1 cellular context compared by ENCODE assay signal in the genomic region with DNA sequence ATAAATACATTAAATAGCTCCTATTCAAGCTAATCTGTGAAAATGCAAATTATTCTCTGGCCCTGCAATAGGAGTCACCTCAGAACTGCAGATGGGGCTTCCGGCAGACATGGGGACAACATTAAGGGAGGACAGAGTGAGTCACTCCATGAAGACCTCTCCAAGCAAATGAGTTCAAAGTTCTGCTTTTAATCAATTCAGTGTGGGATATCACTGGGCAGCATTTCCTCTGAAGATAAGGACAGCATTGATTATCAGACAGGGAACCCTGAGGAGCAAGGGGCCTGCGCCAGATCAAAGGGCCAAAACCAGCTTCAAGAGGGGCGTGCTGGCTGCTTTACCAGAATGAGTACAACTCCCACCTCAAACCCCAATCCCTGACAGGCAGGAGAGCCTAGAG.
TF ChIP-seq lines count a peak whose summit lies in the region.

No MANE protein-coding gene starts in this region.

TF ChIP-seq in HepG2, 621 proteins besides CTCF, POLR2A, EP300 and RAD21 (continued from another document and continues in another):
- TF ChIP-seq, protein P1, sequence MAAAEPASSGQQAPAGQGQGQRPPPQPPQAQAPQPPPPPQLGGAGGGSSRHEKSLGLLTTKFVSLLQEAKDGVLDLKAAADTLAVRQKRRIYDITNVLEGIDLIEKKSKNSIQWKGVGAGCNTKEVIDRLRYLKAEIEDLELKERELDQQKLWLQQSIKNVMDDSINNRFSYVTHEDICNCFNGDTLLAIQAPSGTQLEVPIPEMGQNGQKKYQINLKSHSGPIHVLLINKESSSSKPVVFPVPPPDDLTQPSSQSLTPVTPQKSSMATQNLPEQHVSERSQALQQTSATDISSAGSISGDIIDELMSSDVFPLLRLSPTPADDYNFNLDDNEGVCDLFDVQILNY (CRISPR knock-in tag; conservative IDR thresholded peaks at IDR 0.05): no peak
- TF ChIP-seq KAT2B (IDR thresholded peaks at IDR 0.05; ENCODE audit: borderline replicate concordance, low read depth, low read length) (no peak), HNRNPK (IDR thresholded peaks at IDR 0.05; ENCODE audit: low read depth, low read length, poor library complexity, severe bottlenecking) (no peak), ZNF343 (CRISPR knock-in tag; IDR thresholded peaks at IDR 0.05) (no peak), ZBTB1 (CRISPR knock-in tag; IDR thresholded peaks at IDR 0.05; ENCODE audit: borderline replicate concordance) (no peak), MIER2 (CRISPR knock-in tag; IDR thresholded peaks at IDR 0.05) (no peak), ZBTB42 (CRISPR knock-in tag; IDR thresholded peaks at IDR 0.05) (no peak), GATAD2A (CRISPR knock-in tag; IDR thresholded peaks at IDR 0.05) (peak; percentile 44; the same call in 1 of the 2 replicates), EEA1 (CRISPR knock-in tag; IDR thresholded peaks at IDR 0.05; ENCODE audit: borderline replicate concordance) (no peak), KLF11 (CRISPR knock-in tag; IDR thresholded peaks at IDR 0.05) (no peak), NBN (conservative IDR thresholded peaks at IDR 0.05) (no peak), ZKSCAN5 (CRISPR knock-in tag; IDR thresholded peaks at IDR 0.05) (no peak), ZSCAN30 (CRISPR knock-in tag; IDR thresholded peaks at IDR 0.05) (no peak), ZNF546 (CRISPR knock-in tag; conservative IDR thresholded peaks at IDR 0.05) (no peak), XRCC5 (optimal IDR thresholded peaks at IDR 0.05; ENCODE audit: low read length) (peak; percentile 40), LCORL (IDR thresholded peaks at IDR 0.05) (no peak), LCORL (CRISPR knock-in tag; IDR thresholded peaks at IDR 0.05) (no peak), SP140L (CRISPR knock-in tag; IDR thresholded peaks at IDR 0.05; ENCODE audit: borderline replicate concordance) (no peak), ZNF713 (CRISPR knock-in tag; IDR thresholded peaks at IDR 0.05) (no peak), NCOA2 (CRISPR knock-in tag; IDR thresholded peaks at IDR 0.05) (no peak), MED8 (CRISPR knock-in tag; IDR thresholded peaks at IDR 0.05; ENCODE audit: insufficient replicate concordance) (no peak), NFYB (CRISPR knock-in tag; IDR thresholded peaks at IDR 0.05) (no peak), HIVEP1 (CRISPR knock-in tag; IDR thresholded peaks at IDR 0.05) (no peak), ZNF615 (CRISPR knock-in tag; IDR thresholded peaks at IDR 0.05; ENCODE audit: borderline replicate concordance) (no peak), SATB2 (CRISPR knock-in tag; IDR thresholded peaks at IDR 0.05) (no peak), HMG20A (CRISPR knock-in tag; IDR thresholded peaks at IDR 0.05; ENCODE audit: borderline replicate concordance) (no peak), POLR2AphosphoS2 (IDR thresholded peaks at IDR 0.05; ENCODE audit: low read depth, low read length) (no peak)
- TF ChIP-seq, protein P2, sequence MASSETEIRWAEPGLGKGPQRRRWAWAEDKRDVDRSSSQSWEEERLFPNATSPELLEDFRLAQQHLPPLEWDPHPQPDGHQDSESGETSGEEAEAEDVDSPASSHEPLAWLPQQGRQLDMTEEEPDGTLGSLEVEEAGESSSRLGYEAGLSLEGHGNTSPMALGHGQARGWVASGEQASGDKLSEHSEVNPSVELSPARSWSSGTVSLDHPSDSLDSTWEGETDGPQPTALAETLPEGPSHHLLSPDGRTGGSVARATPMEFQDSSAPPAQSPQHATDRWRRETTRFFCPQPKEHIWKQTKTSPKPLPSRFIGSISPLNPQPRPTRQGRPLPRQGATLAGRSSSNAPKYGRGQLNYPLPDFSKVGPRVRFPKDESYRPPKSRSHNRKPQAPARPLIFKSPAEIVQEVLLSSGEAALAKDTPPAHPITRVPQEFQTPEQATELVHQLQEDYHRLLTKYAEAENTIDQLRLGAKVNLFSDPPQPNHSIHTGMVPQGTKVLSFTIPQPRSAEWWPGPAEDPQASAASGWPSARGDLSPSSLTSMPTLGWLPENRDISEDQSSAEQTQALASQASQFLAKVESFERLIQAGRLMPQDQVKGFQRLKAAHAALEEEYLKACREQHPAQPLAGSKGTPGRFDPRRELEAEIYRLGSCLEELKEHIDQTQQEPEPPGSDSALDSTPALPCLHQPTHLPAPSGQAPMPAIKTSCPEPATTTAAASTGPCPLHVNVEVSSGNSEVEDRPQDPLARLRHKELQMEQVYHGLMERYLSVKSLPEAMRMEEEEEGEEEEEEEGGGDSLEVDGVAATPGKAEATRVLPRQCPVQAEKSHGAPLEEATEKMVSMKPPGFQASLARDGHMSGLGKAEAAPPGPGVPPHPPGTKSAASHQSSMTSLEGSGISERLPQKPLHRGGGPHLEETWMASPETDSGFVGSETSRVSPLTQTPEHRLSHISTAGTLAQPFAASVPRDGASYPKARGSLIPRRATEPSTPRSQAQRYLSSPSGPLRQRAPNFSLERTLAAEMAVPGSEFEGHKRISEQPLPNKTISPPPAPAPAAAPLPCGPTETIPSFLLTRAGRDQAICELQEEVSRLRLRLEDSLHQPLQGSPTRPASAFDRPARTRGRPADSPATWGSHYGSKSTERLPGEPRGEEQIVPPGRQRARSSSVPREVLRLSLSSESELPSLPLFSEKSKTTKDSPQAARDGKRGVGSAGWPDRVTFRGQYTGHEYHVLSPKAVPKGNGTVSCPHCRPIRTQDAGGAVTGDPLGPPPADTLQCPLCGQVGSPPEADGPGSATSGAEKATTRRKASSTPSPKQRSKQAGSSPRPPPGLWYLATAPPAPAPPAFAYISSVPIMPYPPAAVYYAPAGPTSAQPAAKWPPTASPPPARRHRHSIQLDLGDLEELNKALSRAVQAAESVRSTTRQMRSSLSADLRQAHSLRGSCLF (CRISPR knock-in tag; IDR thresholded peaks at IDR 0.05; ENCODE audit: borderline replicate concordance): no peak
- TF ChIP-seq, protein P3, sequence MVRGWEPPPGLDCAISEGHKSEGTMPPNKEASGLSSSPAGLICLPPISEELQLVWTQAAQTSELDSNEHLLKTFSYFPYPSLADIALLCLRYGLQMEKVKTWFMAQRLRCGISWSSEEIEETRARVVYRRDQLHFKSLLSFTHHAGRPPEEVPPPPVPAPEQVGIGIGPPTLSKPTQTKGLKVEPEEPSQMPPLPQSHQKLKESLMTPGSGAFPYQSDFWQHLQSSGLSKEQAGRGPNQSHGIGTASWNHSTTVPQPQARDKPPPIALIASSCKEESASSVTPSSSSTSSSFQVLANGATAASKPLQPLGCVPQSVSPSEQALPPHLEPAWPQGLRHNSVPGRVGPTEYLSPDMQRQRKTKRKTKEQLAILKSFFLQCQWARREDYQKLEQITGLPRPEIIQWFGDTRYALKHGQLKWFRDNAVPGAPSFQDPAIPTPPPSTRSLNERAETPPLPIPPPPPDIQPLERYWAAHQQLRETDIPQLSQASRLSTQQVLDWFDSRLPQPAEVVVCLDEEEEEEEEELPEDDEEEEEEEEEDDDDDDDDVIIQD (CRISPR knock-in tag; IDR thresholded peaks at IDR 0.05; ENCODE audit: low read depth): no peak
- TF ChIP-seq, protein P4, sequence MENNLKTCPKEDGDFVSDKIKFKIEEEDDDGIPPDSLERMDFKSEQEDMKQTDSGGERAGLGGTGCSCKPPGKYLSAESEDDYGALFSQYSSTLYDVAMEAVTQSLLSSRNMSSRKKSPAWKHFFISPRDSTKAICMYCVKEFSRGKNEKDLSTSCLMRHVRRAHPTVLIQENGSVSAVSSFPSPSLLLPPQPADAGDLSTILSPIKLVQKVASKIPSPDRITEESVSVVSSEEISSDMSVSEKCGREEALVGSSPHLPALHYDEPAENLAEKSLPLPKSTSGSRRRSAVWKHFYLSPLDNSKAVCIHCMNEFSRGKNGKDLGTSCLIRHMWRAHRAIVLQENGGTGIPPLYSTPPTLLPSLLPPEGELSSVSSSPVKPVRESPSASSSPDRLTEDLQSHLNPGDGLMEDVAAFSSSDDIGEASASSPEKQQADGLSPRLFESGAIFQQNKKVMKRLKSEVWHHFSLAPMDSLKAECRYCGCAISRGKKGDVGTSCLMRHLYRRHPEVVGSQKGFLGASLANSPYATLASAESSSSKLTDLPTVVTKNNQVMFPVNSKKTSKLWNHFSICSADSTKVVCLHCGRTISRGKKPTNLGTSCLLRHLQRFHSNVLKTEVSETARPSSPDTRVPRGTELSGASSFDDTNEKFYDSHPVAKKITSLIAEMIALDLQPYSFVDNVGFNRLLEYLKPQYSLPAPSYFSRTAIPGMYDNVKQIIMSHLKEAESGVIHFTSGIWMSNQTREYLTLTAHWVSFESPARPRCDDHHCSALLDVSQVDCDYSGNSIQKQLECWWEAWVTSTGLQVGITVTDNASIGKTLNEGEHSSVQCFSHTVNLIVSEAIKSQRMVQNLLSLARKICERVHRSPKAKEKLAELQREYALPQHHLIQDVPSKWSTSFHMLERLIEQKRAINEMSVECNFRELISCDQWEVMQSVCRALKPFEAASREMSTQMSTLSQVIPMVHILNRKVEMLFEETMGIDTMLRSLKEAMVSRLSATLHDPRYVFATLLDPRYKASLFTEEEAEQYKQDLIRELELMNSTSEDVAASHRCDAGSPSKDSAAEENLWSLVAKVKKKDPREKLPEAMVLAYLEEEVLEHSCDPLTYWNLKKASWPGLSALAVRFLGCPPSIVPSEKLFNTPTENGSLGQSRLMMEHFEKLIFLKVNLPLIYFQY (CRISPR knock-in tag; IDR thresholded peaks at IDR 0.05; ENCODE audit: borderline replicate concordance): no peak
- TF ChIP-seq, protein P5, sequence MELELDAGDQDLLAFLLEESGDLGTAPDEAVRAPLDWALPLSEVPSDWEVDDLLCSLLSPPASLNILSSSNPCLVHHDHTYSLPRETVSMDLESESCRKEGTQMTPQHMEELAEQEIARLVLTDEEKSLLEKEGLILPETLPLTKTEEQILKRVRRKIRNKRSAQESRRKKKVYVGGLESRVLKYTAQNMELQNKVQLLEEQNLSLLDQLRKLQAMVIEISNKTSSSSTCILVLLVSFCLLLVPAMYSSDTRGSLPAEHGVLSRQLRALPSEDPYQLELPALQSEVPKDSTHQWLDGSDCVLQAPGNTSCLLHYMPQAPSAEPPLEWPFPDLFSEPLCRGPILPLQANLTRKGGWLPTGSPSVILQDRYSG (CRISPR knock-in tag; IDR thresholded peaks at IDR 0.05): no peak
- TF ChIP-seq, protein P6, sequence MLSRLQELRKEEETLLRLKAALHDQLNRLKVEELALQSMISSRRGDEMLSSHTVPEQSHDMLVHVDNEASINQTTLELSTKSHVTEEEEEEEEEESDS (CRISPR knock-in tag; IDR thresholded peaks at IDR 0.05; ENCODE audit: borderline replicate concordance): no peak
- TF ChIP-seq, protein P7, sequence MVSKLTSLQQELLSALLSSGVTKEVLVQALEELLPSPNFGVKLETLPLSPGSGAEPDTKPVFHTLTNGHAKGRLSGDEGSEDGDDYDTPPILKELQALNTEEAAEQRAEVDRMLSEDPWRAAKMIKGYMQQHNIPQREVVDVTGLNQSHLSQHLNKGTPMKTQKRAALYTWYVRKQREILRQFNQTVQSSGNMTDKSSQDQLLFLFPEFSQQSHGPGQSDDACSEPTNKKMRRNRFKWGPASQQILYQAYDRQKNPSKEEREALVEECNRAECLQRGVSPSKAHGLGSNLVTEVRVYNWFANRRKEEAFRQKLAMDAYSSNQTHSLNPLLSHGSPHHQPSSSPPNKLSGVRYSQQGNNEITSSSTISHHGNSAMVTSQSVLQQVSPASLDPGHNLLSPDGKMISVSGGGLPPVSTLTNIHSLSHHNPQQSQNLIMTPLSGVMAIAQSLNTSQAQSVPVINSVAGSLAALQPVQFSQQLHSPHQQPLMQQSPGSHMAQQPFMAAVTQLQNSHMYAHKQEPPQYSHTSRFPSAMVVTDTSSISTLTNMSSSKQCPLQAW (CRISPR knock-in tag; IDR thresholded peaks at IDR 0.05): no peak
- TF ChIP-seq, protein P8, sequence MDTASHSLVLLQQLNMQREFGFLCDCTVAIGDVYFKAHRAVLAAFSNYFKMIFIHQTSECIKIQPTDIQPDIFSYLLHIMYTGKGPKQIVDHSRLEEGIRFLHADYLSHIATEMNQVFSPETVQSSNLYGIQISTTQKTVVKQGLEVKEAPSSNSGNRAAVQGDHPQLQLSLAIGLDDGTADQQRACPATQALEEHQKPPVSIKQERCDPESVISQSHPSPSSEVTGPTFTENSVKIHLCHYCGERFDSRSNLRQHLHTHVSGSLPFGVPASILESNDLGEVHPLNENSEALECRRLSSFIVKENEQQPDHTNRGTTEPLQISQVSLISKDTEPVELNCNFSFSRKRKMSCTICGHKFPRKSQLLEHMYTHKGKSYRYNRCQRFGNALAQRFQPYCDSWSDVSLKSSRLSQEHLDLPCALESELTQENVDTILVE (CRISPR knock-in tag; IDR thresholded peaks at IDR 0.05): no peak
- TF ChIP-seq, protein P9, sequence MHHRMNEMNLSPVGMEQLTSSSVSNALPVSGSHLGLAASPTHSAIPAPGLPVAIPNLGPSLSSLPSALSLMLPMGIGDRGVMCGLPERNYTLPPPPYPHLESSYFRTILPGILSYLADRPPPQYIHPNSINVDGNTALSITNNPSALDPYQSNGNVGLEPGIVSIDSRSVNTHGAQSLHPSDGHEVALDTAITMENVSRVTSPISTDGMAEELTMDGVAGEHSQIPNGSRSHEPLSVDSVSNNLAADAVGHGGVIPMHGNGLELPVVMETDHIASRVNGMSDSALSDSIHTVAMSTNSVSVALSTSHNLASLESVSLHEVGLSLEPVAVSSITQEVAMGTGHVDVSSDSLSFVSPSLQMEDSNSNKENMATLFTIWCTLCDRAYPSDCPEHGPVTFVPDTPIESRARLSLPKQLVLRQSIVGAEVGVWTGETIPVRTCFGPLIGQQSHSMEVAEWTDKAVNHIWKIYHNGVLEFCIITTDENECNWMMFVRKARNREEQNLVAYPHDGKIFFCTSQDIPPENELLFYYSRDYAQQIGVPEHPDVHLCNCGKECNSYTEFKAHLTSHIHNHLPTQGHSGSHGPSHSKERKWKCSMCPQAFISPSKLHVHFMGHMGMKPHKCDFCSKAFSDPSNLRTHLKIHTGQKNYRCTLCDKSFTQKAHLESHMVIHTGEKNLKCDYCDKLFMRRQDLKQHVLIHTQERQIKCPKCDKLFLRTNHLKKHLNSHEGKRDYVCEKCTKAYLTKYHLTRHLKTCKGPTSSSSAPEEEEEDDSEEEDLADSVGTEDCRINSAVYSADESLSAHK (CRISPR knock-in tag; IDR thresholded peaks at IDR 0.05; ENCODE audit: borderline replicate concordance): no peak
- TF ChIP-seq, protein P10, sequence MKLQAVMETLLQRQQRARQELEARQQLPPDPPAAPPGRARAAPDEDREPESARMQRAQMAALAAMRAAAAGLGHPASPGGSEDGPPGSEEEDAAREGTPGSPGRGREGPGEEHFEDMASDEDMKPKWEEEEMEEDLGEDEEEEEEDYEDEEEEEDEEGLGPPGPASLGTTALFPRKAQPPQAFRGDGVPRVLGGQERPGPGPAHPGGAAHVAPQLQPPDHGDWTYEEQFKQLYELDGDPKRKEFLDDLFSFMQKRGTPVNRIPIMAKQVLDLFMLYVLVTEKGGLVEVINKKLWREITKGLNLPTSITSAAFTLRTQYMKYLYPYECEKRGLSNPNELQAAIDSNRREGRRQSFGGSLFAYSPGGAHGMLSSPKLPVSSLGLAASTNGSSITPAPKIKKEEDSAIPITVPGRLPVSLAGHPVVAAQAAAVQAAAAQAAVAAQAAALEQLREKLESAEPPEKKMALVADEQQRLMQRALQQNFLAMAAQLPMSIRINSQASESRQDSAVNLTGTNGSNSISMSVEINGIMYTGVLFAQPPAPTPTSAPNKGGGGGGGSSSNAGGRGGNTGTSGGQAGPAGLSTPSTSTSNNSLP (IDR thresholded peaks at IDR 0.05; ENCODE audit: low read depth, low read length): no peak
- TF ChIP-seq, protein P11, sequence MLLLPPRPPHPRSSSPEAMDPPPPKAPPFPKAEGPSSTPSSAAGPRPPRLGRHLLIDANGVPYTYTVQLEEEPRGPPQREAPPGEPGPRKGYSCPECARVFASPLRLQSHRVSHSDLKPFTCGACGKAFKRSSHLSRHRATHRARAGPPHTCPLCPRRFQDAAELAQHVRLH (CRISPR knock-in tag; IDR thresholded peaks at IDR 0.05; ENCODE audit: borderline replicate concordance, low read depth): no peak
